Comparison of ENCODE assay signal across 28 cellular contexts in the genomic region with DNA sequence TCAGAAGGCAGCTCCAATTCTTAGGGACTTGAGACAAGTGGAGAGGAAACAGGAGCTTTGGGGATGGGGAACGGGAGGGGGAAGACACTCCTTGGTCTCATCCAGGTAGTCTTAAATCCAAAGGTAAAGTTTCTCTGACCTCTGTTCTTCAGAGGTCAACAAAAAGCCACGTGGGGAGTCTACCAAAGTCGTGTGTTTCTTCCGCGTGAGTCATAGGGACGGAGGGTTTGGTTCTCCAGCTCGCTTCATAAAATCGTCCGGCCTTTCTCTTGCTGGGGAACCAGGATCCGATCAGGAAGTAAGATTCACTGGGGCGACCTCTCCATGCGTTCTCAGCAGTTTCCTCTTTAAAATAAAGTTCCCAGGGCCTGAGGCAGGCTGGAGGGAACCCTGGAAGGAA.
"Had no signal": no experiment of that assay in that cellular context is flagged by ENCODE, and none has a peak within 500 bp of the region (broad histone marks: within the 10 kb centered on the region; RNA-seq: fewer than 3 reads in every experiment).

No MANE protein-coding gene starts in this region.

- ATAC-seq: activated CD4-positive, CD25-positive, alpha-beta regulatory T cell treated with anti-CD3 and anti-CD28 coated beads, Interleukin-2, amount 50 U/mL, for 24 hours; activated T-cell treated with anti-CD3 and anti-CD28 coated beads, Interleukin-2, amount 50 U/mL, for 4 hours; left ventricle myocardium superior; stimulated activated effector memory CD8-positive, alpha-beta T cell treated with anti-CD3 and anti-CD28 coated beads, Interleukin-12 subunit alpha, Interleukin-12 subunit beta, amount 100 ng/mL, for 72 hours had no signal

- H3K36me3 Mint-ChIP-seq: activated CD4-positive, alpha-beta memory T cell treated with anti-CD3 and anti-CD28 coated beads for 36 hours; activated naive CD8-positive, alpha-beta T cell; stimulated activated effector memory CD8-positive, alpha-beta T cell treated with anti-CD3 and anti-CD28 coated beads, Interleukin-12 subunit alpha, Interleukin-12 subunit beta, amount 100 ng/mL, for 72 hours; type B pancreatic cell had no signal

- H3K27me3 Mint-ChIP-seq: activated CD4-positive, alpha-beta memory T cell treated with anti-CD3 and anti-CD28 coated beads for 36 hours; central memory CD8-positive, alpha-beta T cell; stimulated activated naive CD8-positive, alpha-beta T cell treated with anti-CD3 and anti-CD28 coated beads, Interleukin-15, Interleukin-2, amounts not matched to agents 100 ng/mL and 50 ng/mL, for 24 hours had no signal

- FAIRE-seq: bronchial epithelial cell, colon, endometrium, frontal cortex had no signal

- H3K4me3 ChIP-seq: right lobe of liver had no signal

- H3K36me3 ChIP-seq: neutrophil, right lobe of liver, WERI-Rb-1 had no signal

- H3K9me3 ChIP-seq: neutrophil, right lobe of liver had no signal

- H3K9me3 Mint-ChIP-seq: activated T-cell treated with anti-CD3 and anti-CD28 coated beads, Interleukin-2, amount 50 U/mL, for 4 hours; activated T-helper 2 cell treated with anti-CD3 and anti-CD28 coated beads, Interferon-gamma antibody, Interleukin-2, Interleukin-4, amounts not matched to agents 10 μg/mL and 5 μg/mL and 100 μg/mL, durations not matched to agents 14 hours and 24 hours and 36 hours; central memory CD8-positive, alpha-beta T cell; stimulated activated effector memory CD8-positive, alpha-beta T cell treated with anti-CD3 and anti-CD28 coated beads, Interleukin-12 subunit alpha, Interleukin-12 subunit beta, amount 100 ng/mL, for 72 hours; stimulated activated naive CD8-positive, alpha-beta T cell treated with anti-CD3 and anti-CD28 coated beads, Interleukin-15, Interleukin-2, amounts not matched to agents 100 ng/mL and 50 ng/mL, for 24 hours; T-helper 1 cell treated with Interleukin-12 subunit alpha and Interleukin-12 subunit beta and Interleukin-4 antibody, amounts not matched to agents 30 μg/mL and 1 μg/mL, for 36 hours; type B pancreatic cell had no signal

- H3K27ac Mint-ChIP-seq: activated CD4-positive, alpha-beta memory T cell treated with anti-CD3 and anti-CD28 coated beads for 36 hours; activated naive CD8-positive, alpha-beta T cell; activated T-helper 2 cell treated with anti-CD3 and anti-CD28 coated beads, Interferon-gamma antibody, Interleukin-2, Interleukin-4, amounts not matched to agents 10 μg/mL and 5 μg/mL and 100 μg/mL, durations not matched to agents 14 hours and 24 hours and 36 hours; nephron progenitor cell; stimulated activated effector memory CD8-positive, alpha-beta T cell treated with anti-CD3 and anti-CD28 coated beads, Interleukin-12 subunit alpha, Interleukin-12 subunit beta, amount 100 ng/mL, for 72 hours; stimulated activated naive CD8-positive, alpha-beta T cell treated with anti-CD3 and anti-CD28 coated beads, Interleukin-15, Interleukin-2, amounts not matched to agents 100 ng/mL and 50 ng/mL, for 24 hours; T-helper 1 cell treated with Interleukin-12 subunit alpha and Interleukin-12 subunit beta and Interleukin-4 antibody, amounts not matched to agents 30 μg/mL and 1 μg/mL, for 36 hours; type B pancreatic cell had no signal

- H3K27me3 ChIP-seq: neutrophil, right lobe of liver had no signal

- H3K4me3 Mint-ChIP-seq: activated CD4-positive, alpha-beta memory T cell treated with anti-CD3 and anti-CD28 coated beads for 36 hours; activated naive CD8-positive, alpha-beta T cell; activated T-cell treated with anti-CD3 and anti-CD28 coated beads, Interleukin-2, amount 50 U/mL, for 4 hours; central memory CD8-positive, alpha-beta T cell; nephron progenitor cell; stimulated activated effector memory CD8-positive, alpha-beta T cell treated with anti-CD3 and anti-CD28 coated beads, Interleukin-12 subunit alpha, Interleukin-12 subunit beta, amount 100 ng/mL, for 72 hours; stimulated activated naive CD8-positive, alpha-beta T cell treated with anti-CD3 and anti-CD28 coated beads, Interleukin-15, Interleukin-2, amounts not matched to agents 100 ng/mL and 50 ng/mL, for 24 hours; T-helper 1 cell treated with Interleukin-12 subunit alpha and Interleukin-12 subunit beta and Interleukin-4 antibody, amounts not matched to agents 30 μg/mL and 1 μg/mL, for 36 hours; type B pancreatic cell had no signal

- H3K4me1 Mint-ChIP-seq: central memory CD8-positive, alpha-beta T cell; stimulated activated effector memory CD8-positive, alpha-beta T cell treated with anti-CD3 and anti-CD28 coated beads, Interleukin-12 subunit alpha, Interleukin-12 subunit beta, amount 100 ng/mL, for 72 hours had no signal

- H3K27ac ChIP-seq: epithelial cell of prostate, neutrophil, right lobe of liver, WERI-Rb-1 had no signal

- DNase-seq: activated CD4-positive, alpha-beta memory T cell treated with anti-CD3 and anti-CD28 coated beads for 36 hours; activated CD4-positive, alpha-beta T cell treated with anti-CD3 and anti-CD28 coated beads for 48 hours; activated T-cell treated with anti-CD3 and anti-CD28 coated beads, Interleukin-2, amount 50 U/mL, for 4 hours; anterior cingulate cortex; dermis blood vessel endothelial cell; effector CD4-positive, alpha-beta T cell; left ventricle myocardium superior; nephron progenitor cell; right lobe of liver; stimulated activated CD4-positive, alpha-beta T cell treated with anti-CD3 and anti-CD28 coated beads, Interleukin-4, amount 100 ng/mL, for 24 hours; substantia nigra; SW 1271; T1000; WERI-Rb-1 had no signal

- H3K4me1 ChIP-seq: right lobe of liver had no signal
